Comparison of ENCODE assay signal across 10 cellular contexts in genomic region chr1:171817511-171818265, GRCh38. TPM values are rescaled to one million over a fixed set of nuclear protein-coding genes. Genes with fewer than 3 reads are reported as not detected.
DNase-seq lines count a peak whose midpoint lies in the region; ATAC-seq and TF ChIP-seq lines count a peak whose summit lies in the region.
"Had no signal": no experiment of that assay in that cellular context is flagged by ENCODE, and none has a peak within 500 bp of the region (broad histone marks: within the 10 kb centered on the region; RNA-seq: fewer than 3 reads in every experiment).

No MANE protein-coding gene starts in this region.

- H3K9me3 ChIP-seq in smooth muscle cell (replicated peaks; ENCODE audit: low read depth) = no peaks in the 10 kb centered on the region
- H3K9me3 ChIP-seq in Peyer's patch = no peaks in the 10 kb centered on the region

- no peak for TF ChIP-seq CTCF in smooth muscle cell (IDR thresholded peaks at IDR 0.05; ENCODE audit: borderline replicate concordance, insufficient read depth, poor library complexity, severe bottlenecking)
- no peak for TF ChIP-seq CTCF in Peyer's patch (IDR thresholded peaks at IDR 0.05)

- H4K20me1 ChIP-seq in smooth muscle cell (ENCODE audit: low read depth) = no peaks in the 10 kb centered on the region

- peak overlapping the region; percentile 55 for H2AFZ ChIP-seq in smooth muscle cell (ENCODE audit: low read depth)

- DNase-seq in SIG-M5 treated with dmso at 0.1 percent for 504 hours (lab: John Stamatoyannopoulos, UW; ENCODE audit: unreplicated experiment) = peak; percentile 15
- no peak for DNase-seq in SIG-M5 (lab: John Stamatoyannopoulos, UW)
- DNase-seq in T1000 (lab: John Stamatoyannopoulos, UW) = peak; percentile 59
- DNase-seq in epithelial cell of prostate (ENCODE audit: low read depth, low spot score) = peak; percentile 87
- no peak for DNase-seq in smooth muscle cell (lab: John Stamatoyannopoulos, UW; ENCODE audit: unreplicated experiment)
- DNase-seq in NCI-H187 treated with DMSO at 0.1 percent for 48 hours (lab: John Stamatoyannopoulos, UW) = no peak
- DNase-seq in Peyer's patch = no peak
- DNase-seq: activated B cell treated with CpG ODN at 0.5 μM for 24 hours had no signal

- WGBS in smooth muscle cell (ENCODE audit: low lambda C conversion rate) = 12% methylated on average over 3 of the region's 3 CpGs

- no peaks in the 10 kb centered on the region for H3F3A ChIP-seq in smooth muscle cell (ENCODE audit: low read depth)

- no peaks in the 10 kb centered on the region for H3K36me3 ChIP-seq in smooth muscle cell (ENCODE audit: low read depth)
- no peaks in the 10 kb centered on the region for H3K36me3 ChIP-seq in Peyer's patch

- no peak for TF ChIP-seq POLR2A in Peyer's patch (IDR thresholded peaks at IDR 0.05)

- H3K4me1 ChIP-seq in smooth muscle cell (ENCODE audit: low read depth) (peaks cover 12% of the 10 kb centered on the region), Peyer's patch (peaks cover 0 to 5% (median 0%) of the 10 kb centered on the region in 4 donors)

- ATAC-seq in HG03342 (IDR thresholded peaks at IDR 0.05; ENCODE audit: unreplicated experiment) = peak; percentile 65
- ATAC-seq: CD8-positive, alpha-beta T cell had no signal

- H3K79me2 ChIP-seq in smooth muscle cell (ENCODE audit: low read depth) = no peaks in the 10 kb centered on the region

- H3K27me3 ChIP-seq in smooth muscle cell (ENCODE audit: low read depth) (no peaks in the 10 kb centered on the region), Peyer's patch (no peaks in the 10 kb centered on the region)

- H3K27ac ChIP-seq in epithelial cell of prostate (peak overlapping the region; percentile 34), smooth muscle cell (ENCODE audit: low read depth) (peak overlapping the region; percentile 90), Peyer's patch (no peak overlapping the region)

- peak overlapping the region; percentile 75 for H3K4me2 ChIP-seq in smooth muscle cell

- H3K4me3 ChIP-seq in smooth muscle cell = no peak overlapping the region
- H3K4me3 ChIP-seq in Peyer's patch = no peak overlapping the region

- H3K9ac ChIP-seq in smooth muscle cell (ENCODE audit: low read depth) = peak overlapping the region; percentile 63

RNA-seq across cellular contexts. Expression of gene DNM3, which starts 23.6 kb away (rescaled TPM):
- 3.0 TPM in 2 replicates for total RNA-seq in smooth muscle cell
- polyA plus RNA-seq in smooth muscle cell = 1.7 and 1.8 TPM in 2 replicates
- total RNA-seq in Peyer's patch = 10 to 100 TPM in 1 of 4 donors, 1 to 10 TPM in 3; 1.4 to 11.6 (median 2.0) TPM

RNA-seq across cellular contexts. Expression of gene METTL13, which starts 36.2 kb away (rescaled TPM):
- total RNA-seq in smooth muscle cell (18.3 and 19.2 TPM in 2 replicates), Peyer's patch (10 to 100 TPM; 19.2 to 38.0 (median 28.3) TPM)
- polyA plus RNA-seq in smooth muscle cell = 17.5 and 19.5 TPM in 2 replicates

Comparison
In these comparisons a context has a peak if more than half of its experiments do, and no peak if none do; other contexts are left out.
1. DNase-seq: peak in SIG-M5 treated with dmso at 0.1 percent for 504 hours (single experiment), T1000 (single experiment) and epithelial cell of prostate (single experiment); none in SIG-M5 (single experiment), smooth muscle cell (single experiment), NCI-H187 treated with DMSO at 0.1 percent for 48 hours (single experiment) and Peyer's patch (0 of 3).
2. H3K27ac ChIP-seq: peak in epithelial cell of prostate (single experiment) and smooth muscle cell (single experiment); none in Peyer's patch (0 of 4).